In the genomic region with DNA sequence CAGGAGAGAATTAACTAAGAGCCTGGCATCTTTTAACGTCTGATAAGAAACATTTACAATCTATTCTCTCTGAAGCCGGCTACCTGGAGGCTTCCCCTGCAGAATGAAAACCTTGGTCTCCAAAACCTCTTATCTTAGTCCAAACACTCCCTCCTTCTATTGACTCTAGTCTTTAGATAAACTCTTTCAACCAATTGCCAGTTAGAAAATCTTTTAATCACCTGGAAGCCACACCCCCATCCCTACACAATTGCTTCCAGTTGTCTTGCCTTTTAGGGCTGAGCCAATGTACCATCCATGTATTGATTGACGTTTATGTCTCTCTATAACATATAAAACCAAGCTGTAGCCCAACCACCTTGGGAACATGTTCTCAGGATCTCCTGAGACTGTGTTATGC, we compare ENCODE assay signal across 14 cellular contexts.
"Had no signal": no experiment of that assay in that cellular context is flagged by ENCODE, and none has a peak within 500 bp of the region (broad histone marks: within the 10 kb centered on the region; RNA-seq: fewer than 3 reads in every experiment).

No MANE protein-coding gene starts in this region.

- H3K4me2 ChIP-seq: neural progenitor cell, smooth muscle cell had no signal

- H3K4me1 ChIP-seq: neural progenitor cell, pancreas, suprapubic skin, thyroid gland, upper lobe of right lung, vagina had no signal

- FAIRE-seq: pancreas had no signal

- H3K36me3 ChIP-seq: neural progenitor cell, pancreas, suprapubic skin, thyroid gland, upper lobe of right lung, vagina had no signal

- H3K27ac ChIP-seq: neural progenitor cell, pancreas, suprapubic skin, thyroid gland, upper lobe of right lung, vagina had no signal

- H3K9me3 ChIP-seq: pancreas, suprapubic skin, thyroid gland, upper lobe of right lung, vagina had no signal

- H3K27me3 ChIP-seq: foreskin keratinocyte, neural progenitor cell, pancreas, suprapubic skin, thyroid gland, upper lobe of right lung, vagina had no signal

- H2AFZ ChIP-seq: neural progenitor cell had no signal

- H3K4me3 ChIP-seq: neural progenitor cell, pancreas, smooth muscle cell, suprapubic skin, thyroid gland, upper lobe of right lung, vagina had no signal

- ATAC-seq: effector memory CD8-positive, alpha-beta T cell; foreskin keratinocyte; natural killer cell treated with Interleukin-12 subunit alpha and Interleukin-12 subunit beta and Interleukin-15 and Interleukin-18, amount 100 ng/mL, for 72 hours; pancreas; right cardiac atrium; upper lobe of right lung had no signal

- H3K9ac ChIP-seq: neural progenitor cell had no signal

- DNase-seq: effector memory CD8-positive, alpha-beta T cell; foreskin keratinocyte; occipital lobe; pancreas; right cardiac atrium; stimulated activated CD4-positive, alpha-beta T cell treated with anti-CD3 and anti-CD28 coated beads, Interleukin-2, amount 100 ng/mL, for 48 hours; stimulated activated naive CD4-positive, alpha-beta T cell treated with Interleukin-2 at 50 U/mL for 16 hours; thyroid gland; upper lobe of right lung had no signal
